ENCODE assay signal across 8 cellular contexts in the genomic region with DNA sequence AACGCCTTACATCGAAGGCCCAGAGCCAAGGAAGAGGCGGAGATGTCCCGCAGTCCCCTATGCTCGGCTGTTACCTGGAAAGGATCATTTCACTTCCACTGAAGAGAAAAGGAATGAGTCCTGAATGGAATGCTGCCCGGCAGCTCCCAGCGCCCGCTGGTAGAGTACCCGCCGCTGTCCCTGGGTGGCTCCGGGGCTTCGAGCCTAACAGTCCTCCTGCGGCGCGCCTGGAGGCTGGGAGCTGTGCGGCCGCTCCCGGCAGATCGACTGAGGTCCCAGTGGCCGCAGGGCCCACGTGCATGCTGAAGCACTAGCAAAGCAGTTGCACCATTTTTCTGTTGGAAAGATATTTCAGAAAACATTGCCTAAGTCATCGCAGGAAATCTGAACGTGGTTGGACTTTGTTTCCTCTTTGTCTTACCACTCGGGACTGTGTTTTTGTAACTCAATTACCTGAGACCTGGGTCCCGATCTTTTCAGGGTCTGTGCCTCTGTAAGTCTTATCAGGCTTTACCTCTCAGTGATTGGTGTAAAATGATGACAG. TPM values are rescaled to one million over a fixed set of nuclear protein-coding genes. Genes with fewer than 3 reads are reported as not detected.
A peak's percentile ranks its signal among the peaks of the same experiment; 100 is the strongest.
DNase-seq lines count a peak whose midpoint lies in the region; ATAC-seq and TF ChIP-seq lines count a peak whose summit lies in the region.

No MANE protein-coding gene starts in this region.

- H3K4me3 ChIP-seq in BLaER1 treated with 17β-estradiol and CSF1 and Interleukin-3, amounts not matched to agents 10 nM and 100 nM = peak overlapping the region; percentile 64 to 87 (median 82)
- H3K4me3 ChIP-seq in HUES6 (ENCODE audit: low read depth, low read length) = peak overlapping the region; percentile 90
- peak overlapping the region; percentile 77 to 88 for H3K4me3 ChIP-seq in neutrophil (ENCODE audit: low read depth in 1 of 2, low read length in 1 of 2)

- intact Hi-C loops in activated B cell treated with CpG ODN at 0.5 μM for 24 hours (cut with micrococcal nuclease) = loop anchor here (1.0 to 10.0 kb wide), 6 partner anchors 55 to 1334 kb away; partner anchors contain the start of genes AAGAB, IQCH, RPL4 and SMAD3

- POLR2A ChIA-PET in activated B cell treated with CpG ODN at 0.5 μM for 24 hours (lab: Charles Lee) = interaction anchor here (0.7 to 1.2 kb wide), 5 partner anchors 54 to 746 kb away, joined by 3 to 7 read pairs (median 4); partner anchors contain the start of gene MAP2K5

- peaks cover 10% of the 10 kb centered on the region for H3K36me3 Mint-ChIP-seq in activated B cell treated with CpG ODN at 0.5 μM for 24 hours (ENCODE audit: low read depth)

- no peaks in the 10 kb centered on the region for H3K36me3 ChIP-seq in BLaER1 treated with 17β-estradiol and CSF1 and Interleukin-3, amounts not matched to agents 10 nM and 100 nM
- H3K36me3 ChIP-seq in HUES6 (ENCODE audit: control insufficient read depth, insufficient read depth, low read length) (no peaks in the 10 kb centered on the region), neutrophil (no peaks in the 10 kb centered on the region)

- no peak for ATAC-seq in activated B cell treated with CpG ODN at 0.5 μM for 24 hours (ENCODE audit: low read depth)
- ATAC-seq in GM21515 (IDR thresholded peaks at IDR 0.05; ENCODE audit: unreplicated experiment) = no peak

- peak overlapping the region; percentile 49 to 94 (median 91); a peak in 18 of 22 replicates for H3K9ac ChIP-seq in BLaER1 treated with 17β-estradiol and CSF1 and Interleukin-3, amounts not matched to agents 10 nM and 100 nM
- no peak overlapping the region for H3K9ac ChIP-seq in HUES6 (ENCODE audit: low read length)

- H3K4me3 Mint-ChIP-seq in activated B cell treated with CpG ODN at 0.5 μM for 24 hours = peak overlapping the region; percentile 95

- H3K27me3 ChIP-seq in BLaER1 treated with 17β-estradiol and CSF1 and Interleukin-3, amounts not matched to agents 10 nM and 100 nM = peaks cover 42 to 53% (median 51%) of the 10 kb centered on the region in 11 experiments
- H3K27me3 ChIP-seq in HUES6 (ENCODE audit: control insufficient read depth, insufficient read depth, low read length) (peaks cover 53% of the 10 kb centered on the region), neutrophil (peaks cover 27% of the 10 kb centered on the region)

- H3K27ac Mint-ChIP-seq in activated B cell treated with CpG ODN at 0.5 μM for 24 hours = peak overlapping the region; percentile 93

- TF ChIP-seq CTCF in activated B cell treated with CpG ODN at 0.5 μM for 24 hours (IDR thresholded peaks at IDR 0.05) (no peak), neutrophil (IDR thresholded peaks at IDR 0.05) (no peak)

- peaks cover 21% of the 10 kb centered on the region for H3K27me3 Mint-ChIP-seq in activated B cell treated with CpG ODN at 0.5 μM for 24 hours

- peaks cover 44 to 71% (median 51%) of the 10 kb centered on the region in 10 experiments for H3K4me1 ChIP-seq in BLaER1 treated with 17β-estradiol and CSF1 and Interleukin-3, amounts not matched to agents 10 nM and 100 nM
- peaks cover 35% of the 10 kb centered on the region for H3K4me1 ChIP-seq in HUES6 (ENCODE audit: control insufficient read depth, insufficient read depth, low read length)
- peaks cover 62 to 71% of the 10 kb centered on the region in 2 experiments for H3K4me1 ChIP-seq in neutrophil (ENCODE audit: control insufficient read depth in 1 of 2, insufficient read depth in 1 of 2, low read depth in 1 of 2, low read length in 1 of 2)

- H3K27ac ChIP-seq in BLaER1 treated with 17β-estradiol and CSF1 and Interleukin-3, amounts not matched to agents 10 nM and 100 nM = peak overlapping the region in 6 of 11 experiments; percentile 82 to 93 (median 91); a peak in 11 of 22 replicates
- H3K27ac ChIP-seq in HUES6 (ENCODE audit: low read depth, low read length) (no peak overlapping the region), neutrophil (peak overlapping the region; percentile 93)

- DNase-seq in activated B cell treated with CpG ODN at 0.5 μM for 24 hours = no peak
- peak; percentile 70 for DNase-seq in glomerular visceral epithelial cell (ENCODE audit: extremely low spot score)
- DNase-seq in activated gamma-delta T cell treated with Interleukin-2 at 50 U/mL for 16 hours = no peak
- no peak for DNase-seq in stimulated activated CD4-positive, alpha-beta T cell treated with anti-CD3 and anti-CD28 coated beads, Interleukin-4, amount 100 ng/mL, for 4 hours

- H3K9me3 Mint-ChIP-seq in activated B cell treated with CpG ODN at 0.5 μM for 24 hours = no peaks in the 10 kb centered on the region

- H3K4me2 ChIP-seq in BLaER1 treated with 17β-estradiol and CSF1 and Interleukin-3, amounts not matched to agents 10 nM and 100 nM = peak overlapping the region; percentile 78 to 98 (median 94)

- peaks cover 0 to 23% (median 11%) of the 10 kb centered on the region in 11 experiments; a peak in 13 of 22 replicates for H4K20me1 ChIP-seq in BLaER1 treated with 17β-estradiol and CSF1 and Interleukin-3, amounts not matched to agents 10 nM and 100 nM

- no peaks in the 10 kb centered on the region for H3K9me3 ChIP-seq in BLaER1 treated with 17β-estradiol and CSF1 and Interleukin-3, amounts not matched to agents 10 nM and 100 nM (replicated peaks in 1 of 11)
- no peaks in the 10 kb centered on the region for H3K9me3 ChIP-seq in HUES6 (ENCODE audit: control insufficient read depth, insufficient read depth, low read depth, low read length)
- no peaks in the 10 kb centered on the region for H3K9me3 ChIP-seq in neutrophil

- peaks cover 52% of the 10 kb centered on the region for H3K4me1 Mint-ChIP-seq in activated B cell treated with CpG ODN at 0.5 μM for 24 hours

- CTCF ChIA-PET in activated B cell treated with CpG ODN at 0.5 μM for 24 hours (lab: Charles Lee) = interaction anchor here (5.3 kb wide), 1 partner anchor 55 kb away, joined by 56 read pairs; no protein-coding TSS in a partner anchor

RNA-seq across cellular contexts. Expression of gene RNU6-1, which starts 1.0 kb away (rescaled TPM):
- total RNA-seq in activated B cell treated with CpG ODN at 0.5 μM for 24 hours = not detected in 2 replicates

RNA-seq across cellular contexts. Expression of gene SKOR1, which starts 13.6 kb away (rescaled TPM):
- 0.53 and 0.64 TPM in 2 replicates for total RNA-seq in activated B cell treated with CpG ODN at 0.5 μM for 24 hours
